In genomic region chr12:94202245-94203180, GRCh38 we compare ENCODE assay signal across 1 cellular context.
TF ChIP-seq lines count a peak whose summit lies in the region.

No MANE protein-coding gene starts in this region.

TF ChIP-seq in GM12878, 131 proteins besides CTCF, POLR2A, EP300 and RAD21 (continued from another document):
- TF ChIP-seq E4F1 (IDR thresholded peaks at IDR 0.05; ENCODE audit: borderline replicate concordance, partially characterized antibody): no peak
